Comparison of ENCODE assay signal across 1 cellular context in genomic region chr1:226496616-226497015, GRCh38.
TF ChIP-seq lines count a peak whose summit lies in the region.

No MANE protein-coding gene starts in this region.

TF ChIP-seq in GM23338, 12 proteins besides CTCF, POLR2A, EP300 and RAD21 (continued from another document):
- TF ChIP-seq, protein P1, sequence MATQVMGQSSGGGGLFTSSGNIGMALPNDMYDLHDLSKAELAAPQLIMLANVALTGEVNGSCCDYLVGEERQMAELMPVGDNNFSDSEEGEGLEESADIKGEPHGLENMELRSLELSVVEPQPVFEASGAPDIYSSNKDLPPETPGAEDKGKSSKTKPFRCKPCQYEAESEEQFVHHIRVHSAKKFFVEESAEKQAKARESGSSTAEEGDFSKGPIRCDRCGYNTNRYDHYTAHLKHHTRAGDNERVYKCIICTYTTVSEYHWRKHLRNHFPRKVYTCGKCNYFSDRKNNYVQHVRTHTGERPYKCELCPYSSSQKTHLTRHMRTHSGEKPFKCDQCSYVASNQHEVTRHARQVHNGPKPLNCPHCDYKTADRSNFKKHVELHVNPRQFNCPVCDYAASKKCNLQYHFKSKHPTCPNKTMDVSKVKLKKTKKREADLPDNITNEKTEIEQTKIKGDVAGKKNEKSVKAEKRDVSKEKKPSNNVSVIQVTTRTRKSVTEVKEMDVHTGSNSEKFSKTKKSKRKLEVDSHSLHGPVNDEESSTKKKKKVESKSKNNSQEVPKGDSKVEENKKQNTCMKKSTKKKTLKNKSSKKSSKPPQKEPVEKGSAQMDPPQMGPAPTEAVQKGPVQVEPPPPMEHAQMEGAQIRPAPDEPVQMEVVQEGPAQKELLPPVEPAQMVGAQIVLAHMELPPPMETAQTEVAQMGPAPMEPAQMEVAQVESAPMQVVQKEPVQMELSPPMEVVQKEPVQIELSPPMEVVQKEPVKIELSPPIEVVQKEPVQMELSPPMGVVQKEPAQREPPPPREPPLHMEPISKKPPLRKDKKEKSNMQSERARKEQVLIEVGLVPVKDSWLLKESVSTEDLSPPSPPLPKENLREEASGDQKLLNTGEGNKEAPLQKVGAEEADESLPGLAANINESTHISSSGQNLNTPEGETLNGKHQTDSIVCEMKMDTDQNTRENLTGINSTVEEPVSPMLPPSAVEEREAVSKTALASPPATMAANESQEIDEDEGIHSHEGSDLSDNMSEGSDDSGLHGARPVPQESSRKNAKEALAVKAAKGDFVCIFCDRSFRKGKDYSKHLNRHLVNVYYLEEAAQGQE (IDR thresholded peaks at IDR 0.05; ENCODE audit: unreplicated experiment): no peak
- TF ChIP-seq EZH2phosphoT487 (IDR thresholded peaks at IDR 0.05; ENCODE audit: unreplicated experiment): no peak
